Comparison of ENCODE assay signal across 34 cellular contexts in genomic region chr18:36083729-36084128, GRCh38. TPM values are rescaled to one million over a fixed set of nuclear protein-coding genes. Genes with fewer than 3 reads are reported as not detected.
DNase-seq lines count a peak whose midpoint lies in the region; ATAC-seq and TF ChIP-seq lines count a peak whose summit lies in the region.
"Had no signal": no experiment of that assay in that cellular context is flagged by ENCODE, and none has a peak within 500 bp of the region (broad histone marks: within the 10 kb centered on the region; RNA-seq: fewer than 3 reads in every experiment).

No MANE protein-coding gene starts in this region.

- intact Hi-C loops in ascending aorta (cut with DNase I) (no loop called here), A673 (cut with micrococcal nuclease; ENCODE audit: unreplicated experiment) (no loop called here)

- no peaks in the 10 kb centered on the region for H3K79me2 ChIP-seq in Karpas-422 (ENCODE audit: low read length)

- H3K9me3 ChIP-seq in Karpas-422 (ENCODE audit: low read length) (peaks cover 6% of the 10 kb centered on the region; the same call in 1 of the 2 replicates), ascending aorta (peaks cover 0 to 9% of the 10 kb centered on the region in 2 donors), A673 (ENCODE audit: low read depth, low read length, poor library complexity, severe bottlenecking) (no peaks in the 10 kb centered on the region)
- H3K9me3 ChIP-seq: Caco-2, ovary had no signal

- no peak overlapping the region for H3K27ac Mint-ChIP-seq in activated naive CD8-positive, alpha-beta T cell treated with anti-CD3 and anti-CD28 coated beads, Interleukin-2, amount 50 U/mL, for 24 hours
- H3K27ac Mint-ChIP-seq in activated naive CD8-positive, alpha-beta T cell treated with anti-CD3 and anti-CD28 coated beads for 36 hours: no peak overlapping the region
- no peak overlapping the region for H3K27ac Mint-ChIP-seq in T-helper 2 cell treated with Interferon-gamma antibody and Interleukin-4, amounts not matched to agents 5 μg/mL and 100 μg/mL, for 36 hours
- H3K27ac Mint-ChIP-seq in endothelial cell (ENCODE audit: unreplicated experiment): no peak overlapping the region
- H3K27ac Mint-ChIP-seq: activated CD4-positive, alpha-beta T cell treated with anti-CD3 and anti-CD28 coated beads, Interleukin-2, amount 10 ng/mL, durations not matched to agents 24 days and 14 days; activated naive CD8-positive, alpha-beta T cell; activated T-helper 2 cell treated with anti-CD3 and anti-CD28 coated beads, Interferon-gamma antibody, Interleukin-2, Interleukin-4, amounts not matched to agents 10 μg/mL and 5 μg/mL and 100 μg/mL, durations not matched to agents 14 hours and 24 hours and 36 hours; endodermal cell; nephron had no signal

- H3K36me3 ChIP-seq in Karpas-422 (ENCODE audit: insufficient read depth, low read length) (no peaks in the 10 kb centered on the region), ascending aorta (no peaks in the 10 kb centered on the region), A673 (ENCODE audit: insufficient read depth, low read length, poor library complexity, severe bottlenecking) (no peaks in the 10 kb centered on the region)
- H3K36me3 ChIP-seq: BLaER1, esophagus muscularis mucosa, lower lobe of right lung, ovary, transverse colon had no signal

- TF ChIP-seq CTCF in endothelial cell (IDR thresholded peaks at IDR 0.05; ENCODE audit: unreplicated experiment): no peak
- TF ChIP-seq CTCF in ascending aorta (IDR thresholded peaks at IDR 0.05): no peak
- TF ChIP-seq CTCF in A673 (conservative IDR thresholded peaks at IDR 0.05; ENCODE audit: low read depth, low read length): no peak

- no peak overlapping the region for H3K9ac ChIP-seq in Karpas-422 (ENCODE audit: low read length)
- H3K9ac ChIP-seq: BLaER1 had no signal

- H3K4me3 Mint-ChIP-seq in activated naive CD8-positive, alpha-beta T cell treated with anti-CD3 and anti-CD28 coated beads, Interleukin-2, amount 50 U/mL, for 24 hours: no peak overlapping the region
- no peak overlapping the region for H3K4me3 Mint-ChIP-seq in activated naive CD8-positive, alpha-beta T cell treated with anti-CD3 and anti-CD28 coated beads for 36 hours
- H3K4me3 Mint-ChIP-seq in T-helper 2 cell treated with Interferon-gamma antibody and Interleukin-4, amounts not matched to agents 5 μg/mL and 100 μg/mL, for 36 hours: peak overlapping the region; percentile 31
- no peak overlapping the region for H3K4me3 Mint-ChIP-seq in endothelial cell (ENCODE audit: unreplicated experiment)
- H3K4me3 Mint-ChIP-seq: activated CD4-positive, alpha-beta T cell treated with anti-CD3 and anti-CD28 coated beads, Interleukin-2, amount 10 ng/mL, durations not matched to agents 24 days and 14 days; activated naive CD8-positive, alpha-beta T cell; endodermal cell; nephron had no signal

- H3K9me3 Mint-ChIP-seq in activated naive CD8-positive, alpha-beta T cell treated with anti-CD3 and anti-CD28 coated beads, Interleukin-2, amount 50 U/mL, for 24 hours: peaks cover 21% of the 10 kb centered on the region
- peaks cover 19% of the 10 kb centered on the region for H3K9me3 Mint-ChIP-seq in activated naive CD8-positive, alpha-beta T cell treated with anti-CD3 and anti-CD28 coated beads for 36 hours
- peaks cover 16% of the 10 kb centered on the region for H3K9me3 Mint-ChIP-seq in T-helper 2 cell treated with Interferon-gamma antibody and Interleukin-4, amounts not matched to agents 5 μg/mL and 100 μg/mL, for 36 hours
- peaks cover 8% of the 10 kb centered on the region for H3K9me3 Mint-ChIP-seq in endothelial cell (ENCODE audit: unreplicated experiment)

- no peaks in the 10 kb centered on the region for H3K9me2 ChIP-seq in Karpas-422 (replicated peaks; ENCODE audit: insufficient read depth, low read length)

- ATAC-seq in activated naive CD8-positive, alpha-beta T cell treated with anti-CD3 and anti-CD28 coated beads, Interleukin-2, amount 50 U/mL, for 24 hours: peak; percentile 52
- ATAC-seq: foreskin keratinocyte, lower lobe of right lung, mucosa of descending colon had no signal

- H3K4me3 ChIP-seq in Karpas-422 (ENCODE audit: low read length) (no peak overlapping the region), ascending aorta (no peak overlapping the region), A673 (ENCODE audit: low read depth, low read length, poor library complexity, severe bottlenecking) (no peak overlapping the region)
- H3K4me3 ChIP-seq: BLaER1, esophagus muscularis mucosa, lower lobe of right lung, mucosa of descending colon, ovary, PC-9, transverse colon had no signal

- no TSS peak for BruUV-seq in A673 (replicated peaks; lab: Mats Ljungman, UMichigan)

- peaks cover 23% of the 10 kb centered on the region for H3K4me1 ChIP-seq in Karpas-422 (ENCODE audit: low read length)
- H3K4me1 ChIP-seq in ascending aorta: no peaks in the 10 kb centered on the region
- no peaks in the 10 kb centered on the region for H3K4me1 ChIP-seq in A673 (ENCODE audit: insufficient read depth, low read length, poor library complexity, severe bottlenecking)
- H3K4me1 ChIP-seq: Caco-2, esophagus muscularis mucosa, foreskin keratinocyte, lower lobe of right lung, transverse colon had no signal

- H3K27me3 ChIP-seq in Karpas-422 (ENCODE audit: low read length) (no peaks in the 10 kb centered on the region; the same call in 1 of the 2 replicates), ascending aorta (no peaks in the 10 kb centered on the region), A673 (replicated peaks; ENCODE audit: insufficient read depth, low read depth, low read length, poor library complexity) (no peaks in the 10 kb centered on the region)
- H3K27me3 ChIP-seq: BLaER1, ovary, transverse colon had no signal

- H4K20me1 ChIP-seq in Karpas-422 (ENCODE audit: insufficient read depth, low read depth, low read length): no peaks in the 10 kb centered on the region
- H4K20me1 ChIP-seq: BLaER1 had no signal

- H3K27me3 Mint-ChIP-seq in activated naive CD8-positive, alpha-beta T cell treated with anti-CD3 and anti-CD28 coated beads, Interleukin-2, amount 50 U/mL, for 24 hours: peaks cover 8% of the 10 kb centered on the region
- no peaks in the 10 kb centered on the region for H3K27me3 Mint-ChIP-seq in activated naive CD8-positive, alpha-beta T cell treated with anti-CD3 and anti-CD28 coated beads for 36 hours
- peaks cover 15% of the 10 kb centered on the region for H3K27me3 Mint-ChIP-seq in T-helper 2 cell treated with Interferon-gamma antibody and Interleukin-4, amounts not matched to agents 5 μg/mL and 100 μg/mL, for 36 hours (ENCODE audit: low read depth)
- H3K27me3 Mint-ChIP-seq in endothelial cell (ENCODE audit: unreplicated experiment): peaks cover 4% of the 10 kb centered on the region
- H3K27me3 Mint-ChIP-seq: activated naive CD8-positive, alpha-beta T cell had no signal

- DNase-seq in activated naive CD8-positive, alpha-beta T cell treated with anti-CD3 and anti-CD28 coated beads, Interleukin-2, amount 50 U/mL, for 24 hours: no peak
- DNase-seq in activated naive CD8-positive, alpha-beta T cell treated with anti-CD3 and anti-CD28 coated beads for 36 hours: no peak
- DNase-seq in Karpas-422 (peak; percentile 73), endothelial cell (ENCODE audit: low spot score) (no peak), ascending aorta (ENCODE audit: low spot score in 2 of 2) (no peak), A673 (ENCODE audit: low spot score) (no peak)
- no peak for DNase-seq in T-helper 2 cell treated with Interferon-gamma antibody and Interleukin-4, amounts not matched to agents 5 μg/mL and 100 μg/mL, for 36 hours (ENCODE audit: low spot score)
- DNase-seq in activated CD4-positive, alpha-beta T cell treated with anti-CD3 and anti-CD28 coated beads for 1 hour: no peak
- DNase-seq: activated CD4-positive, alpha-beta T cell treated with anti-CD3 and anti-CD28 coated beads, Interleukin-2, amount 10 ng/mL, durations not matched to agents 24 days and 14 days; Caco-2; central memory CD4-positive, alpha-beta T cell; endodermal cell; foreskin keratinocyte; GF-D8; kidney glomerular epithelial cell; lower lobe of right lung; mucosa of descending colon; NCI-H146; NCI-H2107; NCI-H82; ovary; PC-9; retina; Right ventricle myocardium superior; small intestine; stimulated activated CD4-positive, alpha-beta T cell treated with anti-CD3 and anti-CD28 coated beads, Interleukin-1b, Interleukin-23, amount 100 ng/mL, for 48 hours; stimulated activated CD8-positive, alpha-beta memory T cell treated with anti-CD3 and anti-CD28 coated beads, Interleukin-4, amount 100 ng/mL, for 48 hours; transverse colon had no signal

- POLR2A ChIA-PET in A673 (lab: Charles Lee; ENCODE audit: low non-redundant PET): no interaction called here

- CTCF ChIA-PET in A673 (lab: Charles Lee): no interaction called here

- peaks cover 8% of the 10 kb centered on the region for H3K36me3 Mint-ChIP-seq in activated naive CD8-positive, alpha-beta T cell treated with anti-CD3 and anti-CD28 coated beads, Interleukin-2, amount 50 U/mL, for 24 hours (ENCODE audit: low read depth)
- H3K36me3 Mint-ChIP-seq in activated naive CD8-positive, alpha-beta T cell treated with anti-CD3 and anti-CD28 coated beads for 36 hours: peaks cover 4% of the 10 kb centered on the region
- H3K36me3 Mint-ChIP-seq in T-helper 2 cell treated with Interferon-gamma antibody and Interleukin-4, amounts not matched to agents 5 μg/mL and 100 μg/mL, for 36 hours (ENCODE audit: low read depth): peaks cover 2% of the 10 kb centered on the region
- H3K36me3 Mint-ChIP-seq in endothelial cell (ENCODE audit: low read depth, unreplicated experiment): peaks cover 12% of the 10 kb centered on the region

- H3K4me1 Mint-ChIP-seq in activated naive CD8-positive, alpha-beta T cell treated with anti-CD3 and anti-CD28 coated beads, Interleukin-2, amount 50 U/mL, for 24 hours: peaks cover 14% of the 10 kb centered on the region
- H3K4me1 Mint-ChIP-seq in activated naive CD8-positive, alpha-beta T cell treated with anti-CD3 and anti-CD28 coated beads for 36 hours: peaks cover 7% of the 10 kb centered on the region
- H3K4me1 Mint-ChIP-seq in T-helper 2 cell treated with Interferon-gamma antibody and Interleukin-4, amounts not matched to agents 5 μg/mL and 100 μg/mL, for 36 hours (ENCODE audit: low read depth): peaks cover 14% of the 10 kb centered on the region
- H3K4me1 Mint-ChIP-seq in endothelial cell (ENCODE audit: unreplicated experiment): no peaks in the 10 kb centered on the region
- H3K4me1 Mint-ChIP-seq: endodermal cell, nephron had no signal

- no peak overlapping the region for H2AFZ ChIP-seq in Karpas-422 (ENCODE audit: low read length)
- H2AFZ ChIP-seq: PC-9 had no signal

- H3K4me2 ChIP-seq in Karpas-422 (ENCODE audit: low read depth, low read length, poor library complexity, severe bottlenecking): no peak overlapping the region
- H3K4me2 ChIP-seq: BLaER1, PC-9 had no signal

- H3K27ac ChIP-seq in Karpas-422 (ENCODE audit: low read length): no peak overlapping the region
- no peak overlapping the region for H3K27ac ChIP-seq in ascending aorta
- H3K27ac ChIP-seq in A673 (ENCODE audit: low read depth, low read length, poor library complexity, severe bottlenecking): no peak overlapping the region
- H3K27ac ChIP-seq: BLaER1, esophagus muscularis mucosa, foreskin keratinocyte, lower lobe of right lung, ovary, PC-9, transverse colon, VCaP had no signal

RNA-seq across cellular contexts. Expression of gene RPRD1A, which starts 16.4 kb away (rescaled TPM):
- total RNA-seq in activated naive CD8-positive, alpha-beta T cell treated with anti-CD3 and anti-CD28 coated beads for 36 hours: 10 to 100 TPM; 30.0 to 32.5 TPM
- 85.5 and 102 TPM in 2 replicates for total RNA-seq in Karpas-422 (2014; rRNA removed; shearing (Covaris generic); ENCODE audit: low replicate concordance)
- total RNA-seq in endothelial cell (ENCODE audit: unreplicated experiment) (58.4 TPM), ascending aorta (16.4 TPM), A673 (2021) (65.1 and 66.1 TPM in 2 replicates)

RNA-seq across cellular contexts. Expression of gene SLC39A6, which starts 45.4 kb away (rescaled TPM):
- total RNA-seq in activated naive CD8-positive, alpha-beta T cell treated with anti-CD3 and anti-CD28 coated beads for 36 hours: 10 to 100 TPM; 30.9 to 31.2 TPM
- total RNA-seq in Karpas-422 (2014; rRNA removed; shearing (Covaris generic); ENCODE audit: low replicate concordance): 72.6 and 114 TPM in 2 replicates
- total RNA-seq in endothelial cell (ENCODE audit: unreplicated experiment): 28.2 TPM
- 32.1 TPM for total RNA-seq in ascending aorta
- 58.1 and 70.7 TPM in 2 replicates for total RNA-seq in A673 (2021)

RNA-seq across cellular contexts. Expression of gene ELP2, which starts 46.0 kb away (rescaled TPM):
- 10 to 100 TPM; 93.4 to 98.2 TPM for total RNA-seq in activated naive CD8-positive, alpha-beta T cell treated with anti-CD3 and anti-CD28 coated beads for 36 hours
- total RNA-seq in Karpas-422 (2014; rRNA removed; shearing (Covaris generic); ENCODE audit: low replicate concordance): 124 and 167 TPM in 2 replicates
- 90.5 TPM for total RNA-seq in endothelial cell (ENCODE audit: unreplicated experiment)
- total RNA-seq in ascending aorta: 9.7 TPM
- 96.5 and 110 TPM in 2 replicates for total RNA-seq in A673 (2021)
